ENCODE assay signal across 8 cellular contexts in the genomic region with DNA sequence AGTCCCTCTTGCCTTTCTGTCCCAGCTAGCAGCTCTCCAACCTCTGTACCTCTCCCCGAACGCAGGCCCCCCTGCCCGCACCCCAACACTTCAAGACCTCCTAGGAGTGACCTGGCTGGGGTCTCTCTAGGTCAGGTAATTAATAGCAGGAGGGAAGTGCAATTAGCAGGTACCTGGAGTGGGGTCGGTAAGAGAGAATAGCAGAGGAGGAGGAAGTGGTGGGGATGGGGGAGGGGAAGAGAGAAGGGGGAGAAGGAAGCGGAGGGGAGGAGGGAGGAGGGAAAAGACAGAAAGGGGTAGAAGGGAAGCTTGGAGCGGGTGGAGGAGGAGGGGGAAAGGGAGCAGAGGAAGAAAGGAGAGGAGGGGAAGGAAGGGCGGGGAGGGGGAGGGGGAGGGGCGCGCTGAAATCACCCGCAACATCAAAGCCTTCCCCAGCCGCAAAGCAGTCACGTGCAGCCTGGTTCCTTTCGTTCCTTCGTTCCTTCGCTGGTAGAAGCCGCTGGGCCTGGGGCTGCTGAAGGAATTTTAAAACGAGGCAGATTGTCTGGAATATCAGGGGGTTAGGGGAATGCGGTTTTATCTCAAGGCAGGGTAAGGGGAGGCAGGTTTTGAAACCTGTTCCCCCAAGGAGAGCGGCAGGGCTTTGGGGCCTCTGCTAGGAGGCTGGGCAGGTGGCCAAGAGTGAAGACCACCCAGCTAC. TPM values are rescaled to one million over a fixed set of nuclear protein-coding genes. Genes with fewer than 3 reads are reported as not detected.
DNase-seq lines count a peak whose midpoint lies in the region; ATAC-seq and TF ChIP-seq lines count a peak whose summit lies in the region.

No MANE protein-coding gene starts in this region.

- DNase-seq in Karpas-422 (peak; percentile 80), activated B cell treated with CpG ODN at 0.5 μM for 24 hours (no peak), cardiac septum (ENCODE audit: low spot score) (peak; percentile 86), hepatic stellate cell (ENCODE audit: low spot score) (no peak)
- peak; percentile 35 for DNase-seq in stimulated activated CD8-positive, alpha-beta memory T cell treated with anti-CD3 and anti-CD28 coated beads, Interleukin-12 subunit alpha, Interleukin-12 subunit beta, amount 100 ng/mL, for 1 hour (ENCODE audit: low read depth)

- CTCF ChIA-PET in activated B cell treated with CpG ODN at 0.5 μM for 24 hours (lab: Charles Lee), result no interaction called here

- peak overlapping the region; percentile 88 for H3K27ac Mint-ChIP-seq in activated B cell treated with CpG ODN at 0.5 μM for 24 hours

- H3K9me2 ChIP-seq in Karpas-422 (replicated peaks; ENCODE audit: insufficient read depth, low read length), result no peaks in the 10 kb centered on the region

- H3K9me3 ChIP-seq in Karpas-422 (ENCODE audit: low read length), result no peaks in the 10 kb centered on the region

- peaks cover 57% of the 10 kb centered on the region for H3K4me1 Mint-ChIP-seq in activated B cell treated with CpG ODN at 0.5 μM for 24 hours

- no peaks in the 10 kb centered on the region for H3K36me3 Mint-ChIP-seq in activated B cell treated with CpG ODN at 0.5 μM for 24 hours (ENCODE audit: low read depth)

- peak overlapping the region; percentile 93 for H3K9ac ChIP-seq in Karpas-422 (ENCODE audit: low read length)

- no peaks in the 10 kb centered on the region for H3K36me3 ChIP-seq in Karpas-422 (ENCODE audit: insufficient read depth, low read length)

- POLR2A ChIA-PET in activated B cell treated with CpG ODN at 0.5 μM for 24 hours (lab: Charles Lee), result interaction anchor here (0.5 to 0.9 kb wide), 2 partner anchors 22 to 274 kb away, joined by 3 to 6 read pairs; no protein-coding TSS in a partner anchor

- 0 out of 2 replicates have a peak, but pooled peaks cover 3% of the 10 kb centered on the region for H3K79me2 ChIP-seq in Karpas-422 (ENCODE audit: low read length)

- no peak for TF ChIP-seq CTCF in activated B cell treated with CpG ODN at 0.5 μM for 24 hours (IDR thresholded peaks at IDR 0.05)

- H3K27ac ChIP-seq in Karpas-422 (ENCODE audit: low read length), result peak overlapping the region; percentile 96

- H3K27me3 Mint-ChIP-seq in activated B cell treated with CpG ODN at 0.5 μM for 24 hours, result no peaks in the 10 kb centered on the region

- peak overlapping the region; percentile 69; the same call in 1 of the 2 replicates for H2AFZ ChIP-seq in Karpas-422 (ENCODE audit: low read length)

- H3K4me1 ChIP-seq in Karpas-422 (ENCODE audit: low read length), result peaks cover 86% of the 10 kb centered on the region

- H4K20me1 ChIP-seq in Karpas-422 (ENCODE audit: insufficient read depth, low read depth, low read length), result 0 out of 2 replicates have a peak, but pooled peaks cover 3% of the 10 kb centered on the region

- H3K4me3 Mint-ChIP-seq in activated B cell treated with CpG ODN at 0.5 μM for 24 hours, result peak overlapping the region; percentile 81

- H3K27me3 ChIP-seq in Karpas-422 (ENCODE audit: low read length), result no peaks in the 10 kb centered on the region

- peak overlapping the region; percentile 77 for H3K4me3 ChIP-seq in Karpas-422 (ENCODE audit: low read length)

- peak overlapping the region; percentile 99 for H3K4me2 ChIP-seq in Karpas-422 (ENCODE audit: low read depth, low read length, poor library complexity, severe bottlenecking)

- intact Hi-C loops in activated B cell treated with CpG ODN at 0.5 μM for 24 hours (cut with micrococcal nuclease) (loop anchor here (1.0 kb wide), 1 partner anchor 30 kb away; no protein-coding TSS in a partner anchor), cardiac septum (cut with DNase I) (no loop called here)

- ATAC-seq in activated B cell treated with CpG ODN at 0.5 μM for 24 hours (ENCODE audit: low read depth), result no peak
- ATAC-seq in GM21723 (IDR thresholded peaks at IDR 0.05; ENCODE audit: unreplicated experiment), result no peak
- ATAC-seq in GM21737 (IDR thresholded peaks at IDR 0.05; ENCODE audit: unreplicated experiment), result no peak
- ATAC-seq in GM18520 (IDR thresholded peaks at IDR 0.05; ENCODE audit: unreplicated experiment), result no peak

- H3K9me3 Mint-ChIP-seq in activated B cell treated with CpG ODN at 0.5 μM for 24 hours, result no peaks in the 10 kb centered on the region

RNA-seq across cellular contexts. Expression of a gene that starts 29.3 kb away (rescaled TPM):
- total RNA-seq in Karpas-422 (2014; rRNA removed; shearing (Covaris generic); ENCODE audit: low replicate concordance), result 38.1 and 60.1 TPM in 2 replicates
- total RNA-seq in activated B cell treated with CpG ODN at 0.5 μM for 24 hours (52.0 and 62.1 TPM in 2 replicates), cardiac septum (15.3 TPM)

Comparison
In these comparisons a context has a peak if more than half of its experiments do, and no peak if none do; other contexts are left out.
1. DNase-seq: peak in Karpas-422 (single experiment), cardiac septum (single experiment) and stimulated activated CD8-positive, alpha-beta memory T cell treated with anti-CD3 and anti-CD28 coated beads, Interleukin-12 subunit alpha, Interleukin-12 subunit beta, amount 100 ng/mL, for 1 hour (single experiment); none in activated B cell treated with CpG ODN at 0.5 μM for 24 hours (single experiment) and hepatic stellate cell (single experiment).